ENCODE assay signal across 21 cellular contexts in the genomic region with DNA sequence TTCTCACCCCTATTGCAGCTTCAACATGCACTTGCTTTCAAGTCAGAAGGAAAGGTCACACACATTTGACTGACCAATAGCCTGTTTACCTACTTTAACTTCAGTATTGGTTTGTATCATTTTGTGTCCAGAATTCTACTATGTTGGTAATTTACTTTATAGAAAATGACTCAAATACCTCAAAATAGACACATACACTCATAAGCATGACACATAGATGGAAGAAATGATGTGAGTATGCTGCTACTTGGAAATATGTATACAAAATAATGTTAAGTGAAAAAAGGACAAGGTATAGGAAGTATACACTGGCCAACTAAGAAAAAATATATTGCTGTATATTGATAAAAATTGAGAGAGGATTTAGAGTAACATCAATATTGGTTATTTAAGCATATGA.
DNase-seq lines count a peak whose midpoint lies in the region; ATAC-seq and TF ChIP-seq lines count a peak whose summit lies in the region.
"Had no signal": no experiment of that assay in that cellular context is flagged by ENCODE, and none has a peak within 500 bp of the region (broad histone marks: within the 10 kb centered on the region; RNA-seq: fewer than 3 reads in every experiment).

No MANE protein-coding gene starts in this region.

- H3K27ac Mint-ChIP-seq in activated CD8-positive, alpha-beta T cell treated with anti-CD3 and anti-CD28 coated beads for 36 hours: no peak overlapping the region
- H3K27ac Mint-ChIP-seq in activated CD8-positive, alpha-beta T cell treated with anti-CD3 and anti-CD28 coated beads, Interleukin-2, amount 10 ng/mL, durations not matched to agents 7 days and 5 days: no peak overlapping the region
- H3K27ac Mint-ChIP-seq in activated naive CD4-positive, alpha-beta T cell treated with anti-CD3 and anti-CD28 coated beads, Interleukin-2, amount 50 U/mL, for 24 hours: peak overlapping the region; percentile 59
- H3K27ac Mint-ChIP-seq in activated naive CD4-positive, alpha-beta T cell treated with anti-CD3 and anti-CD28 coated beads, Interleukin-2, amount 10 ng/mL, durations not matched to agents 7 days and 5 days: no peak overlapping the region
- H3K27ac Mint-ChIP-seq in activated T-helper 17 cell treated with anti-CD3 and anti-CD28 coated beads, Interleukin-2, amount 50 U/mL, for 72 hours: peak overlapping the region; percentile 72
- H3K27ac Mint-ChIP-seq: B cell; CD4-positive, CD25-positive, alpha-beta regulatory T cell; CD8-positive, alpha-beta T cell had no signal

- H3K36me3 Mint-ChIP-seq in activated CD8-positive, alpha-beta T cell treated with anti-CD3 and anti-CD28 coated beads for 36 hours (ENCODE audit: low read depth): no peaks in the 10 kb centered on the region
- peaks cover 3% of the 10 kb centered on the region for H3K36me3 Mint-ChIP-seq in activated CD8-positive, alpha-beta T cell treated with anti-CD3 and anti-CD28 coated beads, Interleukin-2, amount 10 ng/mL, durations not matched to agents 7 days and 5 days (ENCODE audit: low read depth)
- no peaks in the 10 kb centered on the region for H3K36me3 Mint-ChIP-seq in activated naive CD4-positive, alpha-beta T cell treated with anti-CD3 and anti-CD28 coated beads, Interleukin-2, amount 50 U/mL, for 24 hours
- H3K36me3 Mint-ChIP-seq in activated naive CD4-positive, alpha-beta T cell treated with anti-CD3 and anti-CD28 coated beads, Interleukin-2, amount 10 ng/mL, durations not matched to agents 7 days and 5 days: no peaks in the 10 kb centered on the region
- H3K36me3 Mint-ChIP-seq in activated T-helper 17 cell treated with anti-CD3 and anti-CD28 coated beads, Interleukin-2, amount 50 U/mL, for 72 hours (ENCODE audit: low read depth): no peaks in the 10 kb centered on the region
- H3K36me3 Mint-ChIP-seq: CD4-positive, CD25-positive, alpha-beta regulatory T cell; CD8-positive, alpha-beta T cell had no signal

- no peak for DNase-seq in activated CD4-positive, CD25-positive, alpha-beta regulatory T cell treated with anti-CD3 and anti-CD28 coated beads, Interleukin-2, amount 50 U/mL, for 72 hours
- no peak for DNase-seq in activated CD8-positive, alpha-beta T cell treated with anti-CD3 and anti-CD28 coated beads for 36 hours
- DNase-seq in activated CD8-positive, alpha-beta T cell treated with anti-CD3 and anti-CD28 coated beads, Interleukin-2, amount 10 ng/mL, durations not matched to agents 7 days and 5 days: no peak
- no peak for DNase-seq in activated naive CD4-positive, alpha-beta T cell treated with anti-CD3 and anti-CD28 coated beads, Interleukin-2, amount 10 ng/mL, durations not matched to agents 7 days and 5 days
- DNase-seq in left ventricle myocardium inferior: no peak
- DNase-seq: Caco-2; CD4-positive, CD25-positive, alpha-beta regulatory T cell; CD8-positive, alpha-beta T cell; DMS153; DND-41; GM23248; H7; HCEC 1CT had no signal

- no peak overlapping the region for H3K27ac ChIP-seq in left ventricle myocardium inferior (replicated peaks)
- H3K27ac ChIP-seq: 22Rv1, BLaER1, C4-2B, GM23248 had no signal

- peaks cover 14% of the 10 kb centered on the region for H3K4me1 Mint-ChIP-seq in activated CD8-positive, alpha-beta T cell treated with anti-CD3 and anti-CD28 coated beads for 36 hours (ENCODE audit: low read depth)
- peaks cover 9% of the 10 kb centered on the region for H3K4me1 Mint-ChIP-seq in activated CD8-positive, alpha-beta T cell treated with anti-CD3 and anti-CD28 coated beads, Interleukin-2, amount 10 ng/mL, durations not matched to agents 7 days and 5 days (ENCODE audit: low read depth)
- peaks cover 20% of the 10 kb centered on the region for H3K4me1 Mint-ChIP-seq in activated naive CD4-positive, alpha-beta T cell treated with anti-CD3 and anti-CD28 coated beads, Interleukin-2, amount 50 U/mL, for 24 hours
- H3K4me1 Mint-ChIP-seq in activated naive CD4-positive, alpha-beta T cell treated with anti-CD3 and anti-CD28 coated beads, Interleukin-2, amount 10 ng/mL, durations not matched to agents 7 days and 5 days: peaks cover 10% of the 10 kb centered on the region
- H3K4me1 Mint-ChIP-seq in activated T-helper 17 cell treated with anti-CD3 and anti-CD28 coated beads, Interleukin-2, amount 50 U/mL, for 72 hours: peaks cover 11% of the 10 kb centered on the region

- no peak overlapping the region for H3K4me3 Mint-ChIP-seq in activated CD8-positive, alpha-beta T cell treated with anti-CD3 and anti-CD28 coated beads for 36 hours
- no peak overlapping the region for H3K4me3 Mint-ChIP-seq in activated CD8-positive, alpha-beta T cell treated with anti-CD3 and anti-CD28 coated beads, Interleukin-2, amount 10 ng/mL, durations not matched to agents 7 days and 5 days
- no peak overlapping the region for H3K4me3 Mint-ChIP-seq in activated naive CD4-positive, alpha-beta T cell treated with anti-CD3 and anti-CD28 coated beads, Interleukin-2, amount 50 U/mL, for 24 hours
- H3K4me3 Mint-ChIP-seq in activated naive CD4-positive, alpha-beta T cell treated with anti-CD3 and anti-CD28 coated beads, Interleukin-2, amount 10 ng/mL, durations not matched to agents 7 days and 5 days: no peak overlapping the region
- peak overlapping the region; percentile 53 for H3K4me3 Mint-ChIP-seq in activated T-helper 17 cell treated with anti-CD3 and anti-CD28 coated beads, Interleukin-2, amount 50 U/mL, for 72 hours
- H3K4me3 Mint-ChIP-seq: B cell; CD4-positive, CD25-positive, alpha-beta regulatory T cell; CD8-positive, alpha-beta T cell had no signal

- CTCF ChIA-PET in activated CD8-positive, alpha-beta T cell treated with anti-CD3 and anti-CD28 coated beads for 36 hours (lab: Charles Lee): no interaction called here
- CTCF ChIA-PET in activated CD8-positive, alpha-beta T cell treated with anti-CD3 and anti-CD28 coated beads, Interleukin-2, amount 10 ng/mL, durations not matched to agents 7 days and 5 days (lab: Charles Lee): no interaction called here
- CTCF ChIA-PET in activated naive CD4-positive, alpha-beta T cell treated with anti-CD3 and anti-CD28 coated beads, Interleukin-2, amount 10 ng/mL, durations not matched to agents 7 days and 5 days (lab: Charles Lee): no interaction called here

- H3K4me1 ChIP-seq in left ventricle myocardium inferior: no peaks in the 10 kb centered on the region
- H3K4me1 ChIP-seq: BLaER1 had no signal

- H3K27me3 ChIP-seq in left ventricle myocardium inferior (ENCODE audit: low read depth): no peaks in the 10 kb centered on the region

- POLR2A ChIA-PET in activated CD8-positive, alpha-beta T cell treated with anti-CD3 and anti-CD28 coated beads for 36 hours (lab: Charles Lee): no interaction called here
- POLR2A ChIA-PET in activated CD8-positive, alpha-beta T cell treated with anti-CD3 and anti-CD28 coated beads, Interleukin-2, amount 10 ng/mL, durations not matched to agents 7 days and 5 days (lab: Charles Lee): no interaction called here

- H3K9me3 ChIP-seq in left ventricle myocardium inferior (replicated peaks): no peaks in the 10 kb centered on the region
- H3K9me3 ChIP-seq: BLaER1, Caco-2 had no signal

- no peaks in the 10 kb centered on the region for H3K36me3 ChIP-seq in left ventricle myocardium inferior
- H3K36me3 ChIP-seq: BLaER1 had no signal

- no peaks in the 10 kb centered on the region for H3K9me3 Mint-ChIP-seq in activated CD8-positive, alpha-beta T cell treated with anti-CD3 and anti-CD28 coated beads for 36 hours
- H3K9me3 Mint-ChIP-seq in activated CD8-positive, alpha-beta T cell treated with anti-CD3 and anti-CD28 coated beads, Interleukin-2, amount 10 ng/mL, durations not matched to agents 7 days and 5 days (ENCODE audit: insufficient read depth): no peaks in the 10 kb centered on the region
- no peaks in the 10 kb centered on the region for H3K9me3 Mint-ChIP-seq in activated naive CD4-positive, alpha-beta T cell treated with anti-CD3 and anti-CD28 coated beads, Interleukin-2, amount 50 U/mL, for 24 hours
- H3K9me3 Mint-ChIP-seq in activated naive CD4-positive, alpha-beta T cell treated with anti-CD3 and anti-CD28 coated beads, Interleukin-2, amount 10 ng/mL, durations not matched to agents 7 days and 5 days: no peaks in the 10 kb centered on the region
- no peaks in the 10 kb centered on the region for H3K9me3 Mint-ChIP-seq in activated T-helper 17 cell treated with anti-CD3 and anti-CD28 coated beads, Interleukin-2, amount 50 U/mL, for 72 hours
- H3K9me3 Mint-ChIP-seq: CD8-positive, alpha-beta T cell had no signal

- H3K27me3 Mint-ChIP-seq in activated CD8-positive, alpha-beta T cell treated with anti-CD3 and anti-CD28 coated beads for 36 hours: no peaks in the 10 kb centered on the region
- no peaks in the 10 kb centered on the region for H3K27me3 Mint-ChIP-seq in activated CD8-positive, alpha-beta T cell treated with anti-CD3 and anti-CD28 coated beads, Interleukin-2, amount 10 ng/mL, durations not matched to agents 7 days and 5 days (ENCODE audit: low read depth)
- no peaks in the 10 kb centered on the region for H3K27me3 Mint-ChIP-seq in activated naive CD4-positive, alpha-beta T cell treated with anti-CD3 and anti-CD28 coated beads, Interleukin-2, amount 50 U/mL, for 24 hours
- no peaks in the 10 kb centered on the region for H3K27me3 Mint-ChIP-seq in activated naive CD4-positive, alpha-beta T cell treated with anti-CD3 and anti-CD28 coated beads, Interleukin-2, amount 10 ng/mL, durations not matched to agents 7 days and 5 days
- H3K27me3 Mint-ChIP-seq in activated T-helper 17 cell treated with anti-CD3 and anti-CD28 coated beads, Interleukin-2, amount 50 U/mL, for 72 hours: no peaks in the 10 kb centered on the region
- H3K27me3 Mint-ChIP-seq: CD4-positive, CD25-positive, alpha-beta regulatory T cell had no signal

- peak; percentile 55 to 58 for ATAC-seq in activated CD4-positive, CD25-positive, alpha-beta regulatory T cell treated with anti-CD3 and anti-CD28 coated beads, Interleukin-2, amount 50 U/mL, for 24 hours
- peak; percentile 20 for ATAC-seq in activated CD8-positive, alpha-beta T cell treated with anti-CD3 and anti-CD28 coated beads for 36 hours
- no peak for ATAC-seq in activated CD8-positive, alpha-beta T cell treated with anti-CD3 and anti-CD28 coated beads, Interleukin-2, amount 10 ng/mL, durations not matched to agents 7 days and 5 days
- peak; percentile 68 for ATAC-seq in activated T-helper 17 cell treated with anti-CD3 and anti-CD28 coated beads, Interleukin-2, amount 50 U/mL, for 72 hours (replicated peaks)
- ATAC-seq: CD8-positive, alpha-beta T cell; GM12878 had no signal

- no peak overlapping the region for H3K4me3 ChIP-seq in left ventricle myocardium inferior
- H3K4me3 ChIP-seq: BLaER1, GM12878, GM23248 had no signal

- intact Hi-C loops in activated CD8-positive, alpha-beta T cell treated with anti-CD3 and anti-CD28 coated beads for 36 hours (cut with micrococcal nuclease): no loop called here
- intact Hi-C loops in left ventricle myocardium inferior (cut with micrococcal nuclease): no loop called here

- TF ChIP-seq CTCF in activated CD8-positive, alpha-beta T cell treated with anti-CD3 and anti-CD28 coated beads for 36 hours (IDR thresholded peaks at IDR 0.05): no peak
- TF ChIP-seq CTCF in left ventricle myocardium inferior (IDR thresholded peaks at IDR 0.05; ENCODE audit: borderline replicate concordance): no peak

Comparison
In these comparisons a context has a peak if more than half of its experiments do, and no peak if none do; other contexts are left out.
1. H3K27ac Mint-ChIP-seq: peak in activated naive CD4-positive, alpha-beta T cell treated with anti-CD3 and anti-CD28 coated beads, Interleukin-2, amount 50 U/mL, for 24 hours (single experiment) and activated T-helper 17 cell treated with anti-CD3 and anti-CD28 coated beads, Interleukin-2, amount 50 U/mL, for 72 hours (single experiment); none in activated CD8-positive, alpha-beta T cell treated with anti-CD3 and anti-CD28 coated beads for 36 hours (single experiment), activated CD8-positive, alpha-beta T cell treated with anti-CD3 and anti-CD28 coated beads, Interleukin-2, amount 10 ng/mL, durations not matched to agents 7 days and 5 days (single experiment) and activated naive CD4-positive, alpha-beta T cell treated with anti-CD3 and anti-CD28 coated beads, Interleukin-2, amount 10 ng/mL, durations not matched to agents 7 days and 5 days (single experiment).